In the genomic region with DNA sequence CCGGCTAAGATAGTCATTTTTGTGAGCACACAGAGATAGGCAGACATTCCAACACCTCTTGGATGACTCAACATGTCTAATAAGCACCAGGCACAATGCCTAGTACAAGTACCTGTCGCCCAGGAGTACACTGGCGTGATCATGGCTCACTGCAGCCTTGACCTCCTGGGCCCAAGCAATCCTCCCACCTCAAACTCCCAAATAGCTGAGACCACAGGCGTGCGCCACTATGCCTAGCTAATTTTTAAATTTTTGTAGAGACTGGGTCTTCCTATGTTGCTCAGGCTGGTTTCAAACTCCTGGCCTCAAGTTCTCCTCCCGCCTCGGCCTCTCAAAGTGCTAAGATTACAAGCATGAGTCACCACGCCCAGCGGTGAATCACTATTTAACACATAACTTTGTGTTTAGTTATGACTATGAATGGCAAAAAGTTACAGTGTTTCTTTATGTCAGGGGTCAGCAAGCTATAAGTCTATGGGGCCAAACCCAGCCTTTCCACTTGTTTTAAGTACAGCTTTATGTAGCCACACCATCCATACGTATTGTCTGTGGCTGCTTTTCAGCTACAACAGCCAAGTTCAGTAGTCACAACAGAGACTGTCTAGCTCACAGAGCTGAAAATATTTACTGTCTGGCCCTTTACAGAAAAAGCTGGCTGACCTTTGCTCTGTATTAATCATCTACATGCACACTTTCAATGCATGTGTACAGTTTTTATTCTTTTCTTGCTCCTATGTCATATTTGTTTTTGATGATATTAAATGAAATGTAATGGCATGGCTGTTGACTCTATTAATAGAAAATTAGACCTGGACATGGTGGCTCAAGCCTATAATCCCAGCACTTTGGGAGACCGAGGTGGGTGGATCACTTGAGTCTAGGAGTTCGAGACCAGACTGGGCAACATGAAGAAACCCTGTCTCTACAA, we compare ENCODE assay signal across 8 cellular contexts. TPM values are rescaled to one million over a fixed set of nuclear protein-coding genes. Genes with fewer than 3 reads are reported as not detected.
DNase-seq lines count a peak whose midpoint lies in the region; ATAC-seq lines count a peak whose summit lies in the region.

No MANE protein-coding gene starts in this region.

- peak overlapping the region; percentile 96 for H3K27ac Mint-ChIP-seq in stimulated activated effector memory CD8-positive, alpha-beta T cell treated with anti-CD3 and anti-CD28 coated beads, Interleukin-12 subunit alpha, Interleukin-12 subunit beta, amount 100 ng/mL, for 72 hours

- peak; percentile 96 for ATAC-seq in stimulated activated effector memory CD8-positive, alpha-beta T cell treated with anti-CD3 and anti-CD28 coated beads, Interleukin-12 subunit alpha, Interleukin-12 subunit beta, amount 100 ng/mL, for 72 hours
- no peak for ATAC-seq in GM18520 (IDR thresholded peaks at IDR 0.05; ENCODE audit: unreplicated experiment)

- H3K4me1 Mint-ChIP-seq in stimulated activated effector memory CD8-positive, alpha-beta T cell treated with anti-CD3 and anti-CD28 coated beads, Interleukin-12 subunit alpha, Interleukin-12 subunit beta, amount 100 ng/mL, for 72 hours: peaks cover 26% of the 10 kb centered on the region

- DNase-seq in HK-2 (ENCODE audit: unreplicated experiment) (peak; percentile 62), glomerular endothelial cell (ENCODE audit: extremely low read depth, low read depth, low spot score) (peak; percentile 72), D341Med (ENCODE audit: low spot score) (no peak), Ammon's horn (ENCODE audit: low spot score) (no peak), germinal center (ENCODE audit: low spot score) (no peak)
- peak; percentile 6 to 36 (median 35) for DNase-seq in activated CD8-positive, alpha-beta memory T cell treated with anti-CD3 and anti-CD28 coated beads for 48 hours (ENCODE audit: low read depth in 2 of 3, low spot score in 2 of 3)
- DNase-seq in stimulated activated effector memory CD8-positive, alpha-beta T cell treated with anti-CD3 and anti-CD28 coated beads, Interleukin-12 subunit alpha, Interleukin-12 subunit beta, amount 100 ng/mL, for 72 hours (ENCODE audit: low spot score in 2 of 2): peak; percentile 43 to 78

- H3K9me3 Mint-ChIP-seq in stimulated activated effector memory CD8-positive, alpha-beta T cell treated with anti-CD3 and anti-CD28 coated beads, Interleukin-12 subunit alpha, Interleukin-12 subunit beta, amount 100 ng/mL, for 72 hours: no peaks in the 10 kb centered on the region

- H3K4me3 Mint-ChIP-seq in stimulated activated effector memory CD8-positive, alpha-beta T cell treated with anti-CD3 and anti-CD28 coated beads, Interleukin-12 subunit alpha, Interleukin-12 subunit beta, amount 100 ng/mL, for 72 hours: peak overlapping the region; percentile 55

- peaks cover 90% of the 10 kb centered on the region for H3K36me3 Mint-ChIP-seq in stimulated activated effector memory CD8-positive, alpha-beta T cell treated with anti-CD3 and anti-CD28 coated beads, Interleukin-12 subunit alpha, Interleukin-12 subunit beta, amount 100 ng/mL, for 72 hours

RNA-seq across cellular contexts. Expression of a gene that starts 18.7 kb away (rescaled TPM):
- 11.1 and 13.7 TPM in 2 replicates for total RNA-seq in glomerular endothelial cell

RNA-seq across cellular contexts. Expression of a gene that starts 55.6 kb away (rescaled TPM):
- 12.1 and 13.5 TPM in 2 replicates for total RNA-seq in glomerular endothelial cell

RNA-seq across cellular contexts. Expression of a gene that starts 55.9 kb away (rescaled TPM):
- total RNA-seq in glomerular endothelial cell: 29.0 and 32.5 TPM in 2 replicates

Comparison
In these comparisons a context has a peak if more than half of its experiments do, and no peak if none do; other contexts are left out.
1. DNase-seq: peak in HK-2 (single experiment), activated CD8-positive, alpha-beta memory T cell treated with anti-CD3 and anti-CD28 coated beads for 48 hours (3 of 3), glomerular endothelial cell (single experiment) and stimulated activated effector memory CD8-positive, alpha-beta T cell treated with anti-CD3 and anti-CD28 coated beads, Interleukin-12 subunit alpha, Interleukin-12 subunit beta, amount 100 ng/mL, for 72 hours (2 of 2); none in D341Med (single experiment), Ammon's horn (single experiment) and germinal center (single experiment).